ENCODE assay signal across 9 cellular contexts in the genomic region with DNA sequence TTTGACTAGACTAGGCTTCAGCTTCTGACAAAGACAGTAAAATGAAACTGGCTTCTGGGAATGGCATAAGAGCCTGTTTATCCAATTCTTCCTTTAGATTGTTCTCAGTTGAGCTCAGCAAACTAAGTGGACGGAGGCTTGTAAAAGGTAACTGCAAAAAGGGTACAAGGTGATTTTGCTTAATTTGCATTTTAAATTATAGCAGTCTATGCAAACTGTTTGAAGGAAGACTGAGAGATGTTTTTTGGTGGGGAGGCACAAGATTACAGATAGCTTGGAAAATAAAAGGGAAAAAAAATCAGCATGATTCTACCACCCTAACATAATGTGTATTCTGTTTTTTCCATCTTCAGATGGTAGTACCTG. TPM values are rescaled to one million over a fixed set of nuclear protein-coding genes. Genes with fewer than 3 reads are reported as not detected.
DNase-seq lines count a peak whose midpoint lies in the region; ATAC-seq and TF ChIP-seq lines count a peak whose summit lies in the region.
"Had no signal": no experiment of that assay in that cellular context is flagged by ENCODE, and none has a peak within 500 bp of the region (broad histone marks: within the 10 kb centered on the region; RNA-seq: fewer than 3 reads in every experiment).

No MANE protein-coding gene starts in this region.

- H3K4me3 ChIP-seq in ascending aorta: peak overlapping the region; percentile 30 to 34
- peak overlapping the region; percentile 28 for H3K4me3 ChIP-seq in lower lobe of right lung
- peak overlapping the region in 1 of 2 donors; percentile 35 for H3K4me3 ChIP-seq in tibial artery

- no peak for DNase-seq in activated T-cell treated with anti-CD3 and anti-CD28 coated beads, Interleukin-2, amount 50 U/mL, for 4 hours
- no peak for DNase-seq in activated T-cell treated with anti-CD3 and anti-CD28 coated beads for 4 hours
- no peak for DNase-seq in ascending aorta (ENCODE audit: low spot score in 2 of 2)
- no peak for DNase-seq in lower lobe of right lung
- no peak for DNase-seq in tibial artery
- DNase-seq in DMS79 treated with DMSO at 0.1 percent for 48 hours (lab: John Stamatoyannopoulos, UW): no peak
- no peak for DNase-seq in C1 segment of cervical spinal cord (lab: John Stamatoyannopoulos, UW)
- DNase-seq in hypothalamus (lab: John Stamatoyannopoulos, UW): no peak
- DNase-seq: BE2C had no signal

- TF ChIP-seq CTCF in ascending aorta (IDR thresholded peaks at IDR 0.05) (no peak), lower lobe of right lung (IDR thresholded peaks at IDR 0.05) (no peak), tibial artery (IDR thresholded peaks at IDR 0.05) (no peak)

- H3K36me3 Mint-ChIP-seq in activated T-cell treated with anti-CD3 and anti-CD28 coated beads, Interleukin-2, amount 50 U/mL, for 4 hours (ENCODE audit: insufficient read depth): peaks cover 31% of the 10 kb centered on the region

- ATAC-seq in activated T-cell treated with anti-CD3 and anti-CD28 coated beads, Interleukin-2, amount 50 U/mL, for 4 hours: no peak
- ATAC-seq in lower lobe of right lung: no peak

- no peaks in the 10 kb centered on the region for H3K27me3 ChIP-seq in ascending aorta
- no peaks in the 10 kb centered on the region for H3K27me3 ChIP-seq in lower lobe of right lung (ENCODE audit: low read depth)
- no peaks in the 10 kb centered on the region for H3K27me3 ChIP-seq in tibial artery
- H3K27me3 ChIP-seq: BE2C had no signal

- H3K4me1 ChIP-seq in ascending aorta: peaks cover 43 to 74% of the 10 kb centered on the region in 2 donors
- H3K4me1 ChIP-seq in lower lobe of right lung: peaks cover 88% of the 10 kb centered on the region
- H3K4me1 ChIP-seq in tibial artery: peaks cover 0 to 89% (median 82%) of the 10 kb centered on the region in 4 donors

- peak overlapping the region; percentile 99 for H3K4me3 Mint-ChIP-seq in activated T-cell treated with anti-CD3 and anti-CD28 coated beads, Interleukin-2, amount 50 U/mL, for 4 hours

- intact Hi-C loops in ascending aorta (cut with DNase I): loop anchor here (10.0 kb wide), 1 partner anchor 1992 kb away; no protein-coding TSS in a partner anchor
- intact Hi-C loops in lower lobe of right lung (cut with DNase I): no loop called here
- intact Hi-C loops in tibial artery (cut with DNase I; ENCODE audit: low total_unique reads): loop anchor here (10.0 kb wide), 1 partner anchor 48 kb away; no protein-coding TSS in a partner anchor

- H3K9me3 Mint-ChIP-seq in activated T-cell treated with anti-CD3 and anti-CD28 coated beads, Interleukin-2, amount 50 U/mL, for 4 hours: no peaks in the 10 kb centered on the region

- no peaks in the 10 kb centered on the region for H3K36me3 ChIP-seq in ascending aorta
- no peaks in the 10 kb centered on the region for H3K36me3 ChIP-seq in lower lobe of right lung
- no peaks in the 10 kb centered on the region for H3K36me3 ChIP-seq in tibial artery
- H3K36me3 ChIP-seq: BE2C had no signal

- H3K9me3 ChIP-seq in ascending aorta (no peaks in the 10 kb centered on the region), lower lobe of right lung (no peaks in the 10 kb centered on the region), tibial artery (no peaks in the 10 kb centered on the region)
- H3K9me3 ChIP-seq: BE2C had no signal

- H3K27ac ChIP-seq in ascending aorta (peak overlapping the region; percentile 97 to 99), lower lobe of right lung (peak overlapping the region; percentile 84), tibial artery (peak overlapping the region; percentile 92 to 97)

- no peaks in the 10 kb centered on the region for H3K27me3 Mint-ChIP-seq in activated T-cell treated with anti-CD3 and anti-CD28 coated beads, Interleukin-2, amount 50 U/mL, for 4 hours (ENCODE audit: low read depth)

- H3K4me1 Mint-ChIP-seq in activated T-cell treated with anti-CD3 and anti-CD28 coated beads, Interleukin-2, amount 50 U/mL, for 4 hours (ENCODE audit: low read depth): peaks cover 73% of the 10 kb centered on the region

RNA-seq across cellular contexts. Expression of a gene that starts 5.0 kb away (rescaled TPM):
- 100 to 1,000 TPM in 2 of 3 donors, 10 to 100 TPM in 1; 97.4 to 108 (median 103) TPM for total RNA-seq in activated T-cell treated with anti-CD3 and anti-CD28 coated beads, Interleukin-2, amount 50 U/mL, for 4 hours
- total RNA-seq in ascending aorta (23.3 TPM), lower lobe of right lung (80.1 TPM)

RNA-seq across cellular contexts. Expression of a gene that starts 41.7 kb away (rescaled TPM):
- under 1 TPM in 1 of 3 donors, not detected in 2; 0.05 TPM for total RNA-seq in activated T-cell treated with anti-CD3 and anti-CD28 coated beads, Interleukin-2, amount 50 U/mL, for 4 hours
- total RNA-seq in ascending aorta (not detected), lower lobe of right lung (not detected)
